In genomic region chr19:14554382-14554812, GRCh38 we compare ENCODE assay signal across 1 cellular context.
TF ChIP-seq lines count a peak whose summit lies in the region.

No MANE protein-coding gene starts in this region.

TF ChIP-seq in HepG2, 621 proteins besides CTCF, POLR2A, EP300 and RAD21 (continued from another document and continues in another):
- no peak for TF ChIP-seq LBX2 (CRISPR knock-in tag; IDR thresholded peaks at IDR 0.05; ENCODE audit: borderline replicate concordance)
- TF ChIP-seq SRF (IDR thresholded peaks at IDR 0.05; ENCODE audit: low read depth, low read length) = no peak
- TF ChIP-seq KAT8 (CRISPR knock-in tag; IDR thresholded peaks at IDR 0.05) = peak; percentile 41; the same call in 1 of the 2 replicates
- peak; percentile 29; the same call in 1 of the 2 replicates for TF ChIP-seq ZNF263 (CRISPR knock-in tag; IDR thresholded peaks at IDR 0.05)
- no peak for TF ChIP-seq HNF1A (IDR thresholded peaks at IDR 0.05; ENCODE audit: low read depth)
- no peak; the same call in 1 of the 2 replicates for TF ChIP-seq HNF1A (CRISPR knock-in tag; IDR thresholded peaks at IDR 0.05; ENCODE audit: borderline replicate concordance)
- TF ChIP-seq ZNF484 (CRISPR knock-in tag; IDR thresholded peaks at IDR 0.05; ENCODE audit: borderline replicate concordance, low read depth) = no peak
- no peak for TF ChIP-seq IKZF5 (CRISPR knock-in tag; IDR thresholded peaks at IDR 0.05)
- no peak for TF ChIP-seq ZNF430 (CRISPR knock-in tag; IDR thresholded peaks at IDR 0.05)
- TF ChIP-seq RFXANK (CRISPR knock-in tag; IDR thresholded peaks at IDR 0.05) = no peak
- TF ChIP-seq MXD4 (CRISPR knock-in tag; IDR thresholded peaks at IDR 0.05) = no peak
- no peak for TF ChIP-seq PAXIP1 (CRISPR knock-in tag; conservative IDR thresholded peaks at IDR 0.05)
- no peak for TF ChIP-seq ZFYVE20 (CRISPR knock-in tag; IDR thresholded peaks at IDR 0.05; ENCODE audit: borderline replicate concordance, low read depth)
- no peak for TF ChIP-seq ZNF749 (CRISPR knock-in tag; IDR thresholded peaks at IDR 0.05; ENCODE audit: borderline replicate concordance)
- TF ChIP-seq E2F5 (CRISPR knock-in tag; conservative IDR thresholded peaks at IDR 0.05) = no peak
- TF ChIP-seq FOXO4 (CRISPR knock-in tag; conservative IDR thresholded peaks at IDR 0.05) = no peak
- TF ChIP-seq EEA1 (CRISPR knock-in tag; IDR thresholded peaks at IDR 0.05; ENCODE audit: borderline replicate concordance) = no peak
- 0 out of 2 replicates have a peak, but pooled peaks have one; percentile 38 for TF ChIP-seq ZSCAN31 (CRISPR knock-in tag; IDR thresholded peaks at IDR 0.05; ENCODE audit: low read depth)
- no peak for TF ChIP-seq KLF13 (CRISPR knock-in tag; IDR thresholded peaks at IDR 0.05)
- TF ChIP-seq THRA (CRISPR knock-in tag; IDR thresholded peaks at IDR 0.05; ENCODE audit: borderline replicate concordance) = no peak
- no peak for TF ChIP-seq THYN1 (CRISPR knock-in tag; IDR thresholded peaks at IDR 0.05; ENCODE audit: borderline replicate concordance, low read depth)
- TF ChIP-seq RNF2 (conservative IDR thresholded peaks at IDR 0.05; ENCODE audit: low read depth) = no peak
- 0 out of 2 replicates have a peak, but pooled peaks have one; percentile 28 for TF ChIP-seq HNRNPL (IDR thresholded peaks at IDR 0.05; ENCODE audit: low read depth, low read length)
- TF ChIP-seq ZNF143 (CRISPR knock-in tag; IDR thresholded peaks at IDR 0.05) = no peak
- TF ChIP-seq PHF20 (CRISPR knock-in tag; IDR thresholded peaks at IDR 0.05) = no peak
- no peak for TF ChIP-seq YEATS4 (CRISPR knock-in tag; IDR thresholded peaks at IDR 0.05; ENCODE audit: borderline replicate concordance)
- TF ChIP-seq ZNF546 (CRISPR knock-in tag; conservative IDR thresholded peaks at IDR 0.05) = no peak
- no peak for TF ChIP-seq ZNF782 (CRISPR knock-in tag; IDR thresholded peaks at IDR 0.05; ENCODE audit: borderline replicate concordance)
- TF ChIP-seq ZBTB3 (CRISPR knock-in tag; IDR thresholded peaks at IDR 0.05; ENCODE audit: borderline replicate concordance, low read depth) = no peak
- no peak for TF ChIP-seq HDAC2 (CRISPR knock-in tag; IDR thresholded peaks at IDR 0.05)
- no peak for TF ChIP-seq ZNF816 (CRISPR knock-in tag; IDR thresholded peaks at IDR 0.05; ENCODE audit: borderline replicate concordance)
- no peak for TF ChIP-seq ZNF597 (CRISPR knock-in tag; IDR thresholded peaks at IDR 0.05)
- no peak for TF ChIP-seq PHF5A (CRISPR knock-in tag; IDR thresholded peaks at IDR 0.05; ENCODE audit: low read depth, unreplicated experiment)
- TF ChIP-seq SIX1 (CRISPR knock-in tag; IDR thresholded peaks at IDR 0.05; ENCODE audit: borderline replicate concordance) = no peak
- TF ChIP-seq DMTF1 (CRISPR knock-in tag; IDR thresholded peaks at IDR 0.05) = no peak
- TF ChIP-seq FOXK1 (CRISPR knock-in tag; IDR thresholded peaks at IDR 0.05; ENCODE audit: borderline replicate concordance, low read depth) = peak; percentile 77
- no peak for TF ChIP-seq ZMYM2 (CRISPR knock-in tag; IDR thresholded peaks at IDR 0.05)
- TF ChIP-seq ZMAT3 (CRISPR knock-in tag; conservative IDR thresholded peaks at IDR 0.05) = no peak
- no peak for TF ChIP-seq U2AF2 (IDR thresholded peaks at IDR 0.05; ENCODE audit: low read depth, low read length)
- TF ChIP-seq ZNF652 (CRISPR knock-in tag; IDR thresholded peaks at IDR 0.05; ENCODE audit: borderline replicate concordance, low read depth) = no peak
- no peak for TF ChIP-seq ZNF253 (CRISPR knock-in tag; IDR thresholded peaks at IDR 0.05; ENCODE audit: borderline replicate concordance)
- no peak for TF ChIP-seq HOMEZ (CRISPR knock-in tag; IDR thresholded peaks at IDR 0.05; ENCODE audit: low read depth)
- no peak for TF ChIP-seq HMG20B (CRISPR knock-in tag; conservative IDR thresholded peaks at IDR 0.05)
- no peak for TF ChIP-seq MLX (CRISPR knock-in tag; IDR thresholded peaks at IDR 0.05)
- TF ChIP-seq PCBP2 (optimal IDR thresholded peaks at IDR 0.05; ENCODE audit: low read depth, low read length, poor library complexity, severe bottlenecking) = no peak
- no peak for TF ChIP-seq RFX3 (CRISPR knock-in tag; IDR thresholded peaks at IDR 0.05)
- TF ChIP-seq JUND (CRISPR knock-in tag; IDR thresholded peaks at IDR 0.05) = no peak
- TF ChIP-seq HCFC1 (IDR thresholded peaks at IDR 0.05; ENCODE audit: low read depth, low read length) = no peak
